In the genomic region with DNA sequence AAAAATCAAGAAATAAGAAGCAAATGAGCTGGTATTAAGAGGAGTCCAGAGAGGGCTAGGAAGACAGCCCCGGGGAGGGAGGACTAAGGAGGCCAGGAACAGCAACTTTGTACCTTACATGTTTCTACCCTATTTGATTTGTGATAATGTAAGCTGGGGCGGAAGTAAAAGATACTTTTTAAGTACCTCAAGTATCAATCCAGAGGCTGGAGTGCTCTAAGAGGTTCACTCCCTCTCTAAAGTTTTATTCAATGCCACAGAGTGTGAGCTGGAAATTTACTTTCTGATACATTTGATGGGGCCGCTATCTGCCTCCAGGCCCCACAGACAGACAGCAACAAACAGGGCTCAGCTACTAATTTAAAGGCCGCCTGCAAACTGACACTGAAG, we compare ENCODE assay signal across 18 cellular contexts. TPM values are rescaled to one million over a fixed set of nuclear protein-coding genes. Genes with fewer than 3 reads are reported as not detected.
A peak's percentile ranks its signal among the peaks of the same experiment; 100 is the strongest.
DNase-seq lines count a peak whose midpoint lies in the region; ATAC-seq and TF ChIP-seq lines count a peak whose summit lies in the region.
"Had no signal": no experiment of that assay in that cellular context is flagged by ENCODE, and none has a peak within 500 bp of the region (broad histone marks: within the 10 kb centered on the region; RNA-seq: fewer than 3 reads in every experiment).

No MANE protein-coding gene starts in this region.

- no peak overlapping the region for H3K4me3 Mint-ChIP-seq in activated naive CD8-positive, alpha-beta T cell treated with anti-CD3 and anti-CD28 coated beads, Interleukin-2, amount 10 ng/mL, durations not matched to agents 7 days and 5 days
- H3K4me3 Mint-ChIP-seq in activated naive CD8-positive, alpha-beta T cell treated with anti-CD3 and anti-CD28 coated beads for 36 hours = no peak overlapping the region
- no peak overlapping the region for H3K4me3 Mint-ChIP-seq in activated T-helper 1 cell treated with anti-CD3 and anti-CD28 coated beads, Interleukin-12 subunit alpha, Interleukin-12 subunit beta, Interleukin-2, Interleukin-4 antibody, amounts not matched to agents 30 ng/mL and 10 ng/mL and 1 ng/mL, durations not matched to agents 14 hours and 24 hours and 36 hours
- H3K4me3 Mint-ChIP-seq in mesothelial cell of epicardium = no peak overlapping the region
- H3K4me3 Mint-ChIP-seq: activated CD8-positive, alpha-beta memory T cell treated with anti-CD3 and anti-CD28 coated beads, Interleukin-2, amount 10 ng/mL, durations not matched to agents 7 days and 5 days; effector memory CD8-positive, alpha-beta T cell; neural progenitor cell had no signal

- no peak for ATAC-seq in activated naive CD8-positive, alpha-beta T cell treated with anti-CD3 and anti-CD28 coated beads, Interleukin-2, amount 10 ng/mL, durations not matched to agents 7 days and 5 days (ENCODE audit: low read depth)
- peak; percentile 37 for ATAC-seq in upper lobe of right lung
- ATAC-seq: activated CD4-positive, CD25-positive, alpha-beta regulatory T cell treated with anti-CD3 and anti-CD28 coated beads, Interleukin-2, amount 50 U/mL, for 24 hours; activated CD8-positive, alpha-beta memory T cell treated with anti-CD3 and anti-CD28 coated beads, Interleukin-2, amount 10 ng/mL, durations not matched to agents 7 days and 5 days; effector memory CD8-positive, alpha-beta T cell; left cardiac atrium; SK-N-SH treated with all-trans-retinoic acid at 6 μM for 48 hours had no signal

- H3K9me3 ChIP-seq in upper lobe of right lung = no peaks in the 10 kb centered on the region
- H3K9me3 ChIP-seq: suprapubic skin had no signal

- no peak for DNase-seq in activated naive CD8-positive, alpha-beta T cell treated with anti-CD3 and anti-CD28 coated beads, Interleukin-2, amount 10 ng/mL, durations not matched to agents 7 days and 5 days
- no peak for DNase-seq in activated naive CD8-positive, alpha-beta T cell treated with anti-CD3 and anti-CD28 coated beads for 36 hours
- DNase-seq in activated T-helper 1 cell treated with anti-CD3 and anti-CD28 coated beads, Interleukin-12 subunit alpha, Interleukin-12 subunit beta, Interleukin-2, Interleukin-4 antibody, amounts not matched to agents 30 ng/mL and 10 ng/mL and 1 ng/mL, durations not matched to agents 14 hours and 24 hours and 36 hours (ENCODE audit: low spot score) = no peak
- DNase-seq in mesothelial cell of epicardium (ENCODE audit: low spot score in 2 of 2, unreplicated experiment in 2 of 2) = no peak
- no peak for DNase-seq in upper lobe of right lung
- no peak for DNase-seq in retina
- DNase-seq in stimulated activated CD4-positive, alpha-beta T cell treated with anti-CD3 and anti-CD28 coated beads, Interleukin-2, amount 100 ng/mL, for 48 hours = no peak
- DNase-seq: activated CD8-positive, alpha-beta memory T cell treated with anti-CD3 and anti-CD28 coated beads, Interleukin-2, amount 10 ng/mL, durations not matched to agents 7 days and 5 days; activated effector memory CD4-positive, alpha-beta T cell treated with anti-CD3 and anti-CD28 coated beads, Interleukin-2, amount 50 U/mL, for 16 hours; effector memory CD8-positive, alpha-beta T cell; left cardiac atrium; midbrain; NCI-H524 treated with DMSO at 0.1 percent for 48 hours; stimulated activated CD4-positive, alpha-beta T cell treated with anti-CD3 and anti-CD28 coated beads, Interleukin-12 subunit alpha, Interleukin-12 subunit beta, amount 100 ng/mL, for 4 hours had no signal

- peak overlapping the region; percentile 58 for H3K27ac ChIP-seq in upper lobe of right lung
- H3K27ac ChIP-seq: neural progenitor cell, suprapubic skin had no signal

- H3K27ac Mint-ChIP-seq in activated naive CD8-positive, alpha-beta T cell treated with anti-CD3 and anti-CD28 coated beads, Interleukin-2, amount 10 ng/mL, durations not matched to agents 7 days and 5 days = peak overlapping the region; percentile 18
- no peak overlapping the region for H3K27ac Mint-ChIP-seq in activated naive CD8-positive, alpha-beta T cell treated with anti-CD3 and anti-CD28 coated beads for 36 hours
- peak overlapping the region; percentile 33 for H3K27ac Mint-ChIP-seq in activated T-helper 1 cell treated with anti-CD3 and anti-CD28 coated beads, Interleukin-12 subunit alpha, Interleukin-12 subunit beta, Interleukin-2, Interleukin-4 antibody, amounts not matched to agents 30 ng/mL and 10 ng/mL and 1 ng/mL, durations not matched to agents 14 hours and 24 hours and 36 hours
- H3K27ac Mint-ChIP-seq in mesothelial cell of epicardium = peak overlapping the region; percentile 17
- H3K27ac Mint-ChIP-seq: activated CD8-positive, alpha-beta memory T cell treated with anti-CD3 and anti-CD28 coated beads, Interleukin-2, amount 10 ng/mL, durations not matched to agents 7 days and 5 days; effector memory CD8-positive, alpha-beta T cell had no signal

- no peak overlapping the region for H3K4me3 ChIP-seq in upper lobe of right lung
- H3K4me3 ChIP-seq: neural progenitor cell, suprapubic skin had no signal

- peaks cover 8% of the 10 kb centered on the region for H3K36me3 Mint-ChIP-seq in activated naive CD8-positive, alpha-beta T cell treated with anti-CD3 and anti-CD28 coated beads, Interleukin-2, amount 10 ng/mL, durations not matched to agents 7 days and 5 days
- peaks cover 10% of the 10 kb centered on the region for H3K36me3 Mint-ChIP-seq in activated naive CD8-positive, alpha-beta T cell treated with anti-CD3 and anti-CD28 coated beads for 36 hours
- H3K36me3 Mint-ChIP-seq in activated T-helper 1 cell treated with anti-CD3 and anti-CD28 coated beads, Interleukin-12 subunit alpha, Interleukin-12 subunit beta, Interleukin-2, Interleukin-4 antibody, amounts not matched to agents 30 ng/mL and 10 ng/mL and 1 ng/mL, durations not matched to agents 14 hours and 24 hours and 36 hours (ENCODE audit: low read depth) = peaks cover 18% of the 10 kb centered on the region
- peaks cover 23% of the 10 kb centered on the region for H3K36me3 Mint-ChIP-seq in mesothelial cell of epicardium

- peaks cover 14% of the 10 kb centered on the region for H3K4me1 Mint-ChIP-seq in activated naive CD8-positive, alpha-beta T cell treated with anti-CD3 and anti-CD28 coated beads, Interleukin-2, amount 10 ng/mL, durations not matched to agents 7 days and 5 days
- H3K4me1 Mint-ChIP-seq in activated naive CD8-positive, alpha-beta T cell treated with anti-CD3 and anti-CD28 coated beads for 36 hours = peaks cover 14% of the 10 kb centered on the region
- H3K4me1 Mint-ChIP-seq in activated T-helper 1 cell treated with anti-CD3 and anti-CD28 coated beads, Interleukin-12 subunit alpha, Interleukin-12 subunit beta, Interleukin-2, Interleukin-4 antibody, amounts not matched to agents 30 ng/mL and 10 ng/mL and 1 ng/mL, durations not matched to agents 14 hours and 24 hours and 36 hours (ENCODE audit: low read depth) = peaks cover 5% of the 10 kb centered on the region
- H3K4me1 Mint-ChIP-seq in mesothelial cell of epicardium = peaks cover 38% of the 10 kb centered on the region
- H3K4me1 Mint-ChIP-seq: activated CD8-positive, alpha-beta memory T cell treated with anti-CD3 and anti-CD28 coated beads, Interleukin-2, amount 10 ng/mL, durations not matched to agents 7 days and 5 days had no signal

- no peaks in the 10 kb centered on the region for H3K9me3 Mint-ChIP-seq in activated naive CD8-positive, alpha-beta T cell treated with anti-CD3 and anti-CD28 coated beads, Interleukin-2, amount 10 ng/mL, durations not matched to agents 7 days and 5 days
- H3K9me3 Mint-ChIP-seq in activated naive CD8-positive, alpha-beta T cell treated with anti-CD3 and anti-CD28 coated beads for 36 hours = no peaks in the 10 kb centered on the region
- no peaks in the 10 kb centered on the region for H3K9me3 Mint-ChIP-seq in activated T-helper 1 cell treated with anti-CD3 and anti-CD28 coated beads, Interleukin-12 subunit alpha, Interleukin-12 subunit beta, Interleukin-2, Interleukin-4 antibody, amounts not matched to agents 30 ng/mL and 10 ng/mL and 1 ng/mL, durations not matched to agents 14 hours and 24 hours and 36 hours
- no peaks in the 10 kb centered on the region for H3K9me3 Mint-ChIP-seq in mesothelial cell of epicardium
- H3K9me3 Mint-ChIP-seq: effector memory CD8-positive, alpha-beta T cell; neural progenitor cell had no signal

- TF ChIP-seq CTCF in mesothelial cell of epicardium (IDR thresholded peaks at IDR 0.05; ENCODE audit: unreplicated experiment) (no peak), upper lobe of right lung (IDR thresholded peaks at IDR 0.05) (no peak)

- H3K27me3 Mint-ChIP-seq in activated naive CD8-positive, alpha-beta T cell treated with anti-CD3 and anti-CD28 coated beads, Interleukin-2, amount 10 ng/mL, durations not matched to agents 7 days and 5 days = no peaks in the 10 kb centered on the region
- H3K27me3 Mint-ChIP-seq in activated naive CD8-positive, alpha-beta T cell treated with anti-CD3 and anti-CD28 coated beads for 36 hours = no peaks in the 10 kb centered on the region
- no peaks in the 10 kb centered on the region for H3K27me3 Mint-ChIP-seq in activated T-helper 1 cell treated with anti-CD3 and anti-CD28 coated beads, Interleukin-12 subunit alpha, Interleukin-12 subunit beta, Interleukin-2, Interleukin-4 antibody, amounts not matched to agents 30 ng/mL and 10 ng/mL and 1 ng/mL, durations not matched to agents 14 hours and 24 hours and 36 hours (ENCODE audit: insufficient read depth)
- no peaks in the 10 kb centered on the region for H3K27me3 Mint-ChIP-seq in mesothelial cell of epicardium (ENCODE audit: low read depth)
- H3K27me3 Mint-ChIP-seq: activated CD8-positive, alpha-beta memory T cell treated with anti-CD3 and anti-CD28 coated beads, Interleukin-2, amount 10 ng/mL, durations not matched to agents 7 days and 5 days; effector memory CD8-positive, alpha-beta T cell had no signal

- peaks cover 37% of the 10 kb centered on the region for H3K36me3 ChIP-seq in upper lobe of right lung
- H3K36me3 ChIP-seq: neural progenitor cell had no signal

- POLR2A ChIA-PET in activated naive CD8-positive, alpha-beta T cell treated with anti-CD3 and anti-CD28 coated beads, Interleukin-2, amount 10 ng/mL, durations not matched to agents 7 days and 5 days (lab: Charles Lee) = no interaction called here

- H3K4me1 ChIP-seq in upper lobe of right lung = peaks cover 73% of the 10 kb centered on the region

- H3K27me3 ChIP-seq in upper lobe of right lung = no peaks in the 10 kb centered on the region
- H3K27me3 ChIP-seq: neural progenitor cell, suprapubic skin had no signal

- intact Hi-C loops in activated T-helper 1 cell treated with anti-CD3 and anti-CD28 coated beads, Interleukin-12 subunit alpha, Interleukin-12 subunit beta, Interleukin-2, Interleukin-4 antibody, amounts not matched to agents 30 ng/mL and 10 ng/mL and 1 ng/mL, durations not matched to agents 14 hours and 24 hours and 36 hours (cut with micrococcal nuclease) = no loop called here
- intact Hi-C loops in upper lobe of right lung (cut with DNase I) = no loop called here

RNA-seq across cellular contexts. Expression of a gene that starts 11.4 kb away (rescaled TPM):
- 10 to 100 TPM; 37.8 to 42.1 TPM for total RNA-seq in activated naive CD8-positive, alpha-beta T cell treated with anti-CD3 and anti-CD28 coated beads, Interleukin-2, amount 10 ng/mL, durations not matched to agents 7 days and 5 days
- 10 to 100 TPM; 55.2 to 56.8 TPM for total RNA-seq in activated naive CD8-positive, alpha-beta T cell treated with anti-CD3 and anti-CD28 coated beads for 36 hours
- total RNA-seq in activated T-helper 1 cell treated with anti-CD3 and anti-CD28 coated beads, Interleukin-12 subunit alpha, Interleukin-12 subunit beta, Interleukin-2, Interleukin-4 antibody, amounts not matched to agents 30 ng/mL and 10 ng/mL and 1 ng/mL, durations not matched to agents 14 hours and 24 hours and 36 hours = 71.6 and 77.4 TPM in 2 replicates
- total RNA-seq in mesothelial cell of epicardium = 90.5 to 99.8 TPM (median 93.1 TPM) in 3 replicates
- total RNA-seq in upper lobe of right lung = 73.4 TPM
